Comparison of ENCODE assay signal across 23 cellular contexts in genomic region chr1:59100975-59101374, GRCh38.
DNase-seq lines count a peak whose midpoint lies in the region; ATAC-seq and TF ChIP-seq lines count a peak whose summit lies in the region.
"Had no signal": no experiment of that assay in that cellular context is flagged by ENCODE, and none has a peak within 500 bp of the region (broad histone marks: within the 10 kb centered on the region; RNA-seq: fewer than 3 reads in every experiment).

No MANE protein-coding gene starts in this region.

- H3K27me3 ChIP-seq in GM23248 (replicated peaks; ENCODE audit: insufficient read depth) (no peaks in the 10 kb centered on the region), adrenal gland (no peaks in the 10 kb centered on the region), psoas muscle (ENCODE audit: insufficient read depth in 3 of 3, low read length in 2 of 3) (no peaks in the 10 kb centered on the region)
- H3K27me3 ChIP-seq: hepatocyte had no signal

- H3K9me2 ChIP-seq in GM23248 (ENCODE audit: insufficient read depth), result no peaks in the 10 kb centered on the region

- POLR2A ChIA-PET in activated CD4-positive, alpha-beta memory T cell treated with anti-CD3 and anti-CD28 coated beads, Interleukin-2, amount 10 ng/mL, durations not matched to agents 7 days and 5 days (lab: Charles Lee), result no interaction called here

- CTCF ChIA-PET in activated CD4-positive, alpha-beta memory T cell treated with anti-CD3 and anti-CD28 coated beads, Interleukin-2, amount 10 ng/mL, durations not matched to agents 7 days and 5 days (lab: Charles Lee), result no interaction called here

- H3F3A ChIP-seq in GM23248 (ENCODE audit: insufficient read depth), result peaks cover 19% of the 10 kb centered on the region

- H3K36me3 ChIP-seq in GM23248 (ENCODE audit: low read depth), result no peaks in the 10 kb centered on the region
- H3K36me3 ChIP-seq in adrenal gland (replicated peaks in 1 of 2), result no peaks in the 10 kb centered on the region
- no peaks in the 10 kb centered on the region for H3K36me3 ChIP-seq in psoas muscle (ENCODE audit: insufficient read depth in 1 of 2, low read depth in 1 of 2)
- H3K36me3 ChIP-seq: thoracic aorta had no signal

- intact Hi-C loops in adrenal gland (cut with DNase I) (no loop called here), psoas muscle (cut with DNase I) (loop anchor here in 1 of 2 donors (5.0 kb wide), 1 partner anchor 36 kb away; no protein-coding TSS in a partner anchor)

- H3K36me3 Mint-ChIP-seq in activated CD4-positive, alpha-beta memory T cell treated with anti-CD3 and anti-CD28 coated beads, Interleukin-2, amount 10 ng/mL, durations not matched to agents 7 days and 5 days (ENCODE audit: low read depth), result no peaks in the 10 kb centered on the region
- H3K36me3 Mint-ChIP-seq: brain; immature natural killer cell; stimulated activated naive B cell treated with anti-CD40 and anti-IgM and Interleukin-4, amounts not matched to agents 10 μg/mL and 1 μg/mL and 100 μg/mL, for 72 hours had no signal

- no peak overlapping the region for H3K4me3 Mint-ChIP-seq in activated CD4-positive, alpha-beta memory T cell treated with anti-CD3 and anti-CD28 coated beads, Interleukin-2, amount 10 ng/mL, durations not matched to agents 7 days and 5 days
- H3K4me3 Mint-ChIP-seq: brain; immature natural killer cell; stimulated activated naive B cell treated with anti-CD40 and anti-IgM and Interleukin-4, amounts not matched to agents 10 μg/mL and 1 μg/mL and 100 μg/mL, for 72 hours had no signal

- no peaks in the 10 kb centered on the region for H3K9me3 Mint-ChIP-seq in activated CD4-positive, alpha-beta memory T cell treated with anti-CD3 and anti-CD28 coated beads, Interleukin-2, amount 10 ng/mL, durations not matched to agents 7 days and 5 days
- H3K9me3 Mint-ChIP-seq: activated naive CD4-positive, alpha-beta T cell treated with anti-CD3 and anti-CD28 coated beads, Interleukin-2, amount 50 U/mL, for 72 hours; immature natural killer cell; stimulated activated naive B cell treated with anti-CD40 and anti-IgM and Interleukin-4, amounts not matched to agents 10 μg/mL and 1 μg/mL and 100 μg/mL, for 72 hours had no signal

- in situ Hi-C loops in GM23248 (cut with MboI), result no loop called here

- no peak overlapping the region for H3K9ac ChIP-seq in GM23248

- H2AFZ ChIP-seq in GM23248, result no peak overlapping the region
- H2AFZ ChIP-seq: hepatocyte had no signal

- no peak overlapping the region for H3K27ac Mint-ChIP-seq in activated CD4-positive, alpha-beta memory T cell treated with anti-CD3 and anti-CD28 coated beads, Interleukin-2, amount 10 ng/mL, durations not matched to agents 7 days and 5 days
- H3K27ac Mint-ChIP-seq: activated naive CD4-positive, alpha-beta T cell treated with anti-CD3 and anti-CD28 coated beads, Interleukin-2, amount 50 U/mL, for 72 hours; brain; immature natural killer cell; stimulated activated naive B cell treated with anti-CD40 and anti-IgM and Interleukin-4, amounts not matched to agents 10 μg/mL and 1 μg/mL and 100 μg/mL, for 72 hours had no signal

- H4K20me1 ChIP-seq in GM23248 (ENCODE audit: insufficient read depth), result no peaks in the 10 kb centered on the region

- DNase-seq in GM23248, result peak; percentile 87
- peak in 4 of 7 donors; percentile 19 to 55 (median 26) for DNase-seq in adrenal gland
- peak; percentile 53 for DNase-seq in fibroblast of the aortic adventitia (ENCODE audit: low read depth)
- DNase-seq in psoas muscle, result peak in 1 of 2 donors; percentile 67
- no peak for DNase-seq in activated CD4-positive, alpha-beta memory T cell treated with anti-CD3 and anti-CD28 coated beads, Interleukin-2, amount 10 ng/mL, durations not matched to agents 7 days and 5 days
- DNase-seq in NCI-H2029 (lab: John Stamatoyannopoulos, UW), result no peak
- DNase-seq in amygdala (lab: John Stamatoyannopoulos, UW), result no peak
- DNase-seq: activated CD4-positive, alpha-beta T cell treated with anti-CD3 and anti-CD28 coated beads for 4 hours; immature natural killer cell; left ventricle myocardium superior; NCI-H187; NCI-H226; SIG-M5; stimulated activated naive B cell treated with anti-CD40 and anti-IgM and Interleukin-4, amounts not matched to agents 10 μg/mL and 1 μg/mL and 100 μg/mL, for 72 hours; T-helper 1 cell had no signal

- no peaks in the 10 kb centered on the region for H3K79me2 ChIP-seq in GM23248 (ENCODE audit: insufficient read depth)
- H3K79me2 ChIP-seq: hepatocyte had no signal

- TF ChIP-seq CTCF in adrenal gland (IDR thresholded peaks at IDR 0.05) (no peak), fibroblast of the aortic adventitia (IDR thresholded peaks at IDR 0.05; ENCODE audit: insufficient read depth, low read length) (no peak), psoas muscle (IDR thresholded peaks at IDR 0.05) (no peak)

- H3K4me1 ChIP-seq in GM23248 (ENCODE audit: insufficient read depth), result peaks cover 11% of the 10 kb centered on the region; the same call in 1 of the 2 replicates
- H3K4me1 ChIP-seq in adrenal gland (replicated peaks in 1 of 2), result peaks cover 0 to 12% of the 10 kb centered on the region in 2 donors
- H3K4me1 ChIP-seq in psoas muscle, result peaks cover 14% of the 10 kb centered on the region

- TF ChIP-seq POLR2A in adrenal gland (IDR thresholded peaks at IDR 0.05), result no peak

- WGBS in GM23248 (ENCODE audit: low coverage in 1 of 2, low lambda C conversion rate in 2 of 2, missing lambda C conversion rate in 2 of 2), 2 experiments, result 11 to 12% methylated on average over 1 of the region's 1 CpG
- WGBS in adrenal gland, 4 donors, result 45 to 82% (median 62%) methylated on average over 1 of the region's 1 CpG
- 25 to 58% (median 31%) methylated on average over 1 of the region's 1 CpG for WGBS in psoas muscle, 3 donors

- peaks cover 4% of the 10 kb centered on the region for H3K27me3 Mint-ChIP-seq in activated CD4-positive, alpha-beta memory T cell treated with anti-CD3 and anti-CD28 coated beads, Interleukin-2, amount 10 ng/mL, durations not matched to agents 7 days and 5 days
- H3K27me3 Mint-ChIP-seq: stimulated activated naive B cell treated with anti-CD40 and anti-IgM and Interleukin-4, amounts not matched to agents 10 μg/mL and 1 μg/mL and 100 μg/mL, for 72 hours had no signal

- ATAC-seq in psoas muscle, result peak; percentile 89 to 96 (median 95)
- no peak for ATAC-seq in HG03108 (IDR thresholded peaks at IDR 0.05; ENCODE audit: unreplicated experiment)
- ATAC-seq: HCT116; left ventricle myocardium superior; stimulated activated naive B cell treated with anti-CD40 and anti-IgM and Interleukin-4, amounts not matched to agents 10 μg/mL and 1 μg/mL and 100 μg/mL, for 72 hours had no signal

- peaks cover 2% of the 10 kb centered on the region for H3K9me3 ChIP-seq in GM23248 (ENCODE audit: low read depth)
- H3K9me3 ChIP-seq in adrenal gland (replicated peaks in 1 of 3), result no peaks in the 10 kb centered on the region
- H3K9me3 ChIP-seq in psoas muscle, result no peaks in the 10 kb centered on the region
- H3K9me3 ChIP-seq: thoracic aorta had no signal

- no peak overlapping the region for H3K4me3 ChIP-seq in GM23248
- no peak overlapping the region for H3K4me3 ChIP-seq in adrenal gland
- no peak overlapping the region for H3K4me3 ChIP-seq in fibroblast of the aortic adventitia (ENCODE audit: low read depth, low read length)
- H3K4me3 ChIP-seq in psoas muscle, result no peak overlapping the region
- H3K4me3 ChIP-seq: coronary artery, hepatocyte, skin epidermis, thoracic aorta had no signal

- no peaks in the 10 kb centered on the region for H3K4me1 Mint-ChIP-seq in activated CD4-positive, alpha-beta memory T cell treated with anti-CD3 and anti-CD28 coated beads, Interleukin-2, amount 10 ng/mL, durations not matched to agents 7 days and 5 days
- H3K4me1 Mint-ChIP-seq: immature natural killer cell had no signal

- peak overlapping the region; percentile 57 for H3K27ac ChIP-seq in GM23248
- H3K27ac ChIP-seq in adrenal gland, result peak overlapping the region in 1 of 5 donors; percentile 29
- H3K27ac ChIP-seq in psoas muscle, result peak overlapping the region; percentile 71
- H3K27ac ChIP-seq: coronary artery, hepatocyte, skin epidermis, thoracic aorta had no signal

- no peak overlapping the region for H3K4me2 ChIP-seq in GM23248 (ENCODE audit: unreplicated experiment)
- H3K4me2 ChIP-seq: hepatocyte had no signal

Comparison
In these comparisons a context has a peak if more than half of its experiments do, and no peak if none do; other contexts are left out.
1. DNase-seq: peak in GM23248 (single experiment), adrenal gland (4 of 7) and fibroblast of the aortic adventitia (single experiment); none in activated CD4-positive, alpha-beta memory T cell treated with anti-CD3 and anti-CD28 coated beads, Interleukin-2, amount 10 ng/mL, durations not matched to agents 7 days and 5 days (single experiment), NCI-H2029 (single experiment) and amygdala (0 of 56).